7 cellular contexts compared by ENCODE assay signal in genomic region chr5:86029308-86029707, GRCh38.
"Had no signal": no experiment of that assay in that cellular context is flagged by ENCODE, and none has a peak within 500 bp of the region (broad histone marks: within the 10 kb centered on the region; RNA-seq: fewer than 3 reads in every experiment).

No MANE protein-coding gene starts in this region.

- ATAC-seq: HCT116 had no signal

- DNase-seq: GM23248, GOT3, H7, HFFc6, IMR-90, KBM-7 had no signal
